In genomic region chr4:154471924-154472323, GRCh38 we compare ENCODE assay signal across 10 cellular contexts. TPM values are rescaled to one million over a fixed set of nuclear protein-coding genes. Genes with fewer than 3 reads are reported as not detected.
DNase-seq lines count a peak whose midpoint lies in the region; ATAC-seq and TF ChIP-seq lines count a peak whose summit lies in the region.
"Had no signal": no experiment of that assay in that cellular context is flagged by ENCODE, and none has a peak within 500 bp of the region (broad histone marks: within the 10 kb centered on the region; RNA-seq: fewer than 3 reads in every experiment).

No MANE protein-coding gene starts in this region.

- peak; percentile 77 for ATAC-seq in GM19043 (IDR thresholded peaks at IDR 0.05; ENCODE audit: low read depth, unreplicated experiment)
- peak; percentile 80 for ATAC-seq in HG02588 (IDR thresholded peaks at IDR 0.05; ENCODE audit: unreplicated experiment)
- peak; percentile 60 for ATAC-seq in HG03469 (IDR thresholded peaks at IDR 0.05; ENCODE audit: unreplicated experiment)
- ATAC-seq in Right ventricle myocardium inferior: no peak
- ATAC-seq: gastroesophageal sphincter had no signal

- H3K27ac ChIP-seq in prostate gland: no peak overlapping the region

- no peak overlapping the region for H3K4me3 ChIP-seq in prostate gland
- H3K4me3 ChIP-seq: gastroesophageal sphincter had no signal

- WGBS in prostate gland: 13% methylated on average over 1 of the region's 1 CpG

- no peaks in the 10 kb centered on the region for H3K4me1 ChIP-seq in prostate gland (replicated peaks)

- H3K36me3 ChIP-seq in prostate gland: no peaks in the 10 kb centered on the region
- H3K36me3 ChIP-seq: gastroesophageal sphincter had no signal

- no peak for TF ChIP-seq CTCF in prostate gland (IDR thresholded peaks at IDR 0.05)

- H3K9me3 ChIP-seq in prostate gland: no peaks in the 10 kb centered on the region
- H3K9me3 ChIP-seq: gastroesophageal sphincter had no signal

- no peaks in the 10 kb centered on the region for H3K27me3 ChIP-seq in prostate gland (replicated peaks; ENCODE audit: insufficient read depth)
- H3K27me3 ChIP-seq: gastroesophageal sphincter had no signal

- TF ChIP-seq POLR2A in prostate gland (IDR thresholded peaks at IDR 0.05): no peak

- intact Hi-C loops in prostate gland (cut with DNase I): no loop called here
- intact Hi-C loops in Right ventricle myocardium inferior (cut with DNase I): no loop called here

- DNase-seq in prostate gland (ENCODE audit: low spot score): peak; percentile 30
- no peak for DNase-seq in Right ventricle myocardium inferior (ENCODE audit: missing footprints)
- DNase-seq in activated effector memory CD4-positive, alpha-beta T cell treated with Interleukin-2 at 50 U/mL for 16 hours: no peak
- no peak for DNase-seq in NCI-H2107 treated with DMSO at 0.1 percent for 48 hours (lab: John Stamatoyannopoulos, UW; ENCODE audit: unreplicated experiment)
- DNase-seq: HCEC 1CT had no signal

RNA-seq across cellular contexts. Expression of gene DCHS2, which starts 19.7 kb away (rescaled TPM):
- total RNA-seq in prostate gland: 1 to 10 TPM; 1.8 to 2.2 TPM
- not detected for total RNA-seq in Right ventricle myocardium inferior
- total RNA-seq: OCI-LY7 had no signal
